1 cellular context compared by ENCODE assay signal in genomic region chr3:96510334-96510733, GRCh38.
TF ChIP-seq lines count a peak whose summit lies in the region.

No MANE protein-coding gene starts in this region.

TF ChIP-seq in GM12878, 131 proteins besides CTCF, POLR2A, EP300 and RAD21 (continued from another document):
- no peak for TF ChIP-seq ZNF592 (IDR thresholded peaks at IDR 0.05)
- no peak for TF ChIP-seq RAD51 (IDR thresholded peaks at IDR 0.05)
- TF ChIP-seq JUNB (IDR thresholded peaks at IDR 0.05), result no peak
- TF ChIP-seq YY1 (IDR thresholded peaks at IDR 0.05; ENCODE audit: low read depth, low read length), result no peak
- no peak for TF ChIP-seq SP1 (IDR thresholded peaks at IDR 0.05; ENCODE audit: low read depth, low read length)
